Comparison of ENCODE assay signal across 1 cellular context in the genomic region with DNA sequence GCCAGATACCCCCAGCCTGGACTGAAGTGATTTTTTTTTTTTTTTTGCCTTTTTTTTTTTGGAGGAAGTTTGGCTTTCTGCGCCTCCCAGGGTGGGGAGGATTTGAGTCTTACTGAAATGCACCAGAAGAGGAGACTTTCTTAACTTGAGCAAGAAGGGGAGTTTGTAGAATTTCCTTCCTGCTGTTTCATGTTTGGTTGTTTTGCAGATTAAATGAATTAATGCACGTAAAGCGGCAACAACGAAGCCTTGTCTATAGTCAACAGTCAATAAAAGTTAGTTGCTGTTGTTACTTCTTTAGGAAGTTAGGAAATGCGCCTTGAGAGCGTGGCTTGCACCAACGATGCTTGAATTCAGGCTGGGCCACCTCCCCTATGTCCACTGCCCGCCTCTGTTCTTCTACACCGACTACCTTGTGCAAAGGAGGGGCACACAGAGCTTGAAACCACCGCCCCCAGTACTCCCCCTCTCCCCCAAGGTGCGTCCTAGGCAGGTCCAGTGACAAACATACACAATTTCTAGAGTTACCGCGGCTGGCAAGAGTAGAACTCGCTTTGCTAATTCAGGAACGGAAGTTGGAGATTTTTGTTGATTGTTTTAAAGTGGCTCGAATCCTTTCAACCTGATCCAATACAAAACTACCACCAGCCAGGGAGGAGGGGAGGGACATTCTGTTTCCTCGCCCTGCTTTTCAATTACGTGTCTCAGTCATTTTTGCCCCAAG.
TF ChIP-seq lines count a peak whose summit lies in the region.

No MANE protein-coding gene starts in this region.

TF ChIP-seq in GM12878, 131 proteins besides CTCF, POLR2A, EP300 and RAD21:
- peak; percentile 20; the same call in 1 of the 2 replicates for TF ChIP-seq NFXL1 (IDR thresholded peaks at IDR 0.05; ENCODE audit: borderline replicate concordance)
- TF ChIP-seq BACH1 (IDR thresholded peaks at IDR 0.05; ENCODE audit: borderline replicate concordance), result no peak
